ENCODE assay signal across 1 cellular context in the genomic region with DNA sequence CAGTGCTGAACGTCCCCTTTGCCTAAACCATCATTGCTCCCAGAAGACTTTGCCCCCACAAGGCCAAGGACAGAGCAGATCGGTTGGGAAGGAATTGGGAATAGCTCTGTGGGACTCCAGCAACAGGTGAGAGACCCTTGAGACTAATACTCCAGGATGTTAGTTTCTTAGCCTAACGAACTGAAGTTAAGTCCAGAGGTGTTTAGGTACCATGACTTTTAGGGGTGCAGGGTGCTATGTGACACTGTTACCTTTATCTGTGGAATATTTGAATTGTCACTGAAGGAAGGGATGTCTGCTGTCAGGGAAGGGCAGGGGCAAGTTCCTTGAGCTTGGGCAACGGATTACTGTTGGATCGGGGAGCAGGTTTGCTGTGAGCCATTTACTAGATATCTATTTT.
TF ChIP-seq lines count a peak whose summit lies in the region.

No MANE protein-coding gene starts in this region.

TF ChIP-seq in endothelial cell of umbilical vein, 7 proteins besides CTCF, POLR2A, EP300 and RAD21:
- TF ChIP-seq EZH2 (IDR thresholded peaks at IDR 0.05; ENCODE audit: borderline replicate concordance, low read depth, low read length, severe bottlenecking) (no peak), MYC (IDR thresholded peaks at IDR 0.05; ENCODE audit: low read depth, low read length) (no peak), JUN (IDR thresholded peaks at IDR 0.05; ENCODE audit: borderline replicate concordance, insufficient read depth, insufficient read length, low read depth) (no peak)
